Comparison of ENCODE assay signal across 2 cellular contexts in genomic region chr17:50295021-50295420, GRCh38.
TF ChIP-seq lines count a peak whose summit lies in the region.

No MANE protein-coding gene starts in this region.

TF ChIP-seq in IMR-90, 13 proteins besides CTCF, POLR2A, EP300 and RAD21:
- no peak for TF ChIP-seq MAZ (IDR thresholded peaks at IDR 0.05; ENCODE audit: borderline replicate concordance, low read depth, low read length)
- no peak for TF ChIP-seq NFE2L2 (IDR thresholded peaks at IDR 0.05; ENCODE audit: low read depth, low read length)
- no peak for TF ChIP-seq RFX5 (IDR thresholded peaks at IDR 0.05; ENCODE audit: low read depth, low read length)

TF ChIP-seq in HepG2, 621 proteins besides CTCF, POLR2A, EP300 and RAD21:
- TF ChIP-seq TMF1 (CRISPR knock-in tag; IDR thresholded peaks at IDR 0.05; ENCODE audit: low read depth) = no peak
- TF ChIP-seq ZSCAN22 (CRISPR knock-in tag; IDR thresholded peaks at IDR 0.05) = no peak
- TF ChIP-seq MNT (IDR thresholded peaks at IDR 0.05) = peak; percentile 99
- TF ChIP-seq, protein P1, sequence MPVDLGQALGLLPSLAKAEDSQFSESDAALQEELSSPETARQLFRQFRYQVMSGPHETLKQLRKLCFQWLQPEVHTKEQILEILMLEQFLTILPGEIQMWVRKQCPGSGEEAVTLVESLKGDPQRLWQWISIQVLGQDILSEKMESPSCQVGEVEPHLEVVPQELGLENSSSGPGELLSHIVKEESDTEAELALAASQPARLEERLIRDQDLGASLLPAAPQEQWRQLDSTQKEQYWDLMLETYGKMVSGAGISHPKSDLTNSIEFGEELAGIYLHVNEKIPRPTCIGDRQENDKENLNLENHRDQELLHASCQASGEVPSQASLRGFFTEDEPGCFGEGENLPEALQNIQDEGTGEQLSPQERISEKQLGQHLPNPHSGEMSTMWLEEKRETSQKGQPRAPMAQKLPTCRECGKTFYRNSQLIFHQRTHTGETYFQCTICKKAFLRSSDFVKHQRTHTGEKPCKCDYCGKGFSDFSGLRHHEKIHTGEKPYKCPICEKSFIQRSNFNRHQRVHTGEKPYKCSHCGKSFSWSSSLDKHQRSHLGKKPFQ (CRISPR knock-in tag; IDR thresholded peaks at IDR 0.05; ENCODE audit: insufficient replicate concordance) = no peak
